In the genomic region with DNA sequence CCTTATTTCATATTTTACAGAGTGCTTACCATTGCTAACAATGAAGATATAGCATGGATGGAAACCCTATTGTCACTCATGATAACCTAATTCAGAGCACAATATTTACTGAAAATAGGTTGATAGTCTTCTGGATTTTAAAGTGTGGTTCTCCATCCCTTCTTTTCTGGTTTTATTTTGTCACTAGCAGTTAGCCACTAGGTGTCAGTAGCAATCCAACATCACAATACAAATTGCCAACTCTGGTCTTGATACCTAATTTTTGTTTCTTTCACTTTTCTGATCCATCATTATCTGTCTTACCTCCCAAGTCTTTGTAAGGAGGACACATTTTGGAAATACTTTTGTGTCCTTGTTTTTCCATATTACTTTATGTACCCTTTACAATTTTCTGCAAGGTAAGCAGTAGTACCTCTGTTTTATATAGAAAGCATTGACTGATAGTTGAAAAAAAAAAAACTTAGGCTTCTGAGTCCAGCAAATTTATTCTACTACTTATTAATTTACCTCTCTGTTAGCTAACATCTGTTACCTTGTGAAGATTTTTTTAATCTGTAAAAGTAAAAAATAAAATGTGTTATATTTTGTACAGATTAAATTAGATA, we compare ENCODE assay signal across 9 cellular contexts. TPM values are rescaled to one million over a fixed set of nuclear protein-coding genes. Genes with fewer than 3 reads are reported as not detected.
DNase-seq lines count a peak whose midpoint lies in the region; ATAC-seq, FAIRE-seq and TF ChIP-seq lines count a peak whose summit lies in the region.
"Had no signal": no experiment of that assay in that cellular context is flagged by ENCODE, and none has a peak within 500 bp of the region (broad histone marks: within the 10 kb centered on the region; RNA-seq: fewer than 3 reads in every experiment).

No MANE protein-coding gene starts in this region.

- TF ChIP-seq CTCF in bronchial epithelial cell (IDR thresholded peaks at IDR 0.05; ENCODE audit: insufficient read depth, low read length, severe bottlenecking) = peak; percentile 64

- H3K4me3 ChIP-seq in bronchial epithelial cell (ENCODE audit: low read depth, low read length) = no peak overlapping the region
- H3K4me3 ChIP-seq: SJSA1 had no signal

- ATAC-seq in GM18907 (IDR thresholded peaks at IDR 0.05; ENCODE audit: unreplicated experiment) = peak; percentile 73
- peak; percentile 71 for ATAC-seq in HG03571 (IDR thresholded peaks at IDR 0.05; ENCODE audit: unreplicated experiment)
- peak; percentile 48 for ATAC-seq in left colon

- no peaks in the 10 kb centered on the region for H3K27me3 ChIP-seq in bronchial epithelial cell (ENCODE audit: control insufficient read depth, insufficient read depth, low read length)
- H3K27me3 ChIP-seq: SJSA1 had no signal

- FAIRE-seq in bronchial epithelial cell (lab: Jason Lieb, UNC) (no peak), urothelium cell line (lab: Jason Lieb, UNC) (peak; percentile 46)

- no peaks in the 10 kb centered on the region for H3K36me3 ChIP-seq in bronchial epithelial cell (ENCODE audit: control insufficient read depth, insufficient read depth, low read length)
- H3K36me3 ChIP-seq: SJSA1 had no signal

- DNase-seq in COR-L47 (lab: John Stamatoyannopoulos, UW) (peak; percentile 47), NCI-H774 (lab: John Stamatoyannopoulos, UW) (peak; percentile 68), bronchial epithelial cell (ENCODE audit: low read depth) (peak; percentile 63), left colon (no peak), urothelium cell line (ENCODE audit: low spot score) (peak; percentile 27)
- no peak for DNase-seq in activated T-cell treated with anti-CD3 and anti-CD28 coated beads, Interleukin-2, amount 50 U/mL, for 1 hour

- intact Hi-C loops in left colon (cut with DNase I, micrococcal nuclease) = loop anchor here (2.0 to 10.0 kb wide), 2 partner anchors 229 to 231 kb away; no protein-coding TSS in a partner anchor

RNA-seq across cellular contexts. Expression of a gene that starts 28.3 kb away (rescaled TPM):
- total RNA-seq in bronchial epithelial cell (13.4 and 17.7 TPM in 2 replicates), left colon (10 to 100 TPM; 17.1 to 22.6 TPM)

RNA-seq across cellular contexts. Expression of a gene that starts 29.0 kb away (rescaled TPM):
- total RNA-seq in bronchial epithelial cell = 2.6 and 3.6 TPM in 2 replicates
- 1 to 10 TPM; 2.2 to 2.9 TPM for total RNA-seq in left colon

Comparison
In these comparisons a context has a peak if more than half of its experiments do, and no peak if none do; other contexts are left out.
1. DNase-seq: peak in COR-L47 (single experiment), NCI-H774 (single experiment), bronchial epithelial cell (single experiment) and urothelium cell line (single experiment); none in left colon (0 of 2) and activated T-cell treated with anti-CD3 and anti-CD28 coated beads, Interleukin-2, amount 50 U/mL, for 1 hour (single experiment).
2. Peak in every context shown above with its lines, with median percentiles within 50 percentile points of each other: ATAC-seq.